ENCODE assay signal across 8 cellular contexts in genomic region chr5:140175367-140176027, GRCh38. TPM values are rescaled to one million over a fixed set of nuclear protein-coding genes. Genes with fewer than 3 reads are reported as not detected.
DNase-seq lines count a peak whose midpoint lies in the region; ATAC-seq, FAIRE-seq and TF ChIP-seq lines count a peak whose summit lies in the region.

No MANE protein-coding gene starts in this region.

- H2BK120ac ChIP-seq in H1 (replicated peaks; ENCODE audit: low read depth, low read length) (no peak overlapping the region), mesendoderm (ENCODE audit: low read depth, low read length) (no peak overlapping the region)

- H2BK15ac ChIP-seq in H1 (ENCODE audit: low read length), result no peak overlapping the region
- H2BK15ac ChIP-seq in mesendoderm (replicated peaks; ENCODE audit: low read depth), result no peak overlapping the region

- peak overlapping the region; percentile 71; the same call in 1 of the 2 replicates for H2BK5ac ChIP-seq in H1 (ENCODE audit: low read depth, low read length)
- no peak overlapping the region for H2BK5ac ChIP-seq in mesendoderm (ENCODE audit: low read length)

- DNase-seq in AG04450 (ENCODE audit: low read depth, low spot score) (no peak), NCI-H69 (lab: John Stamatoyannopoulos, UW) (peak; percentile 89), H1 (ENCODE audit: low read depth in 1 of 2, low spot score in 2 of 2) (no peak), mesendoderm (peak; percentile 84)
- peak; percentile 16 to 28 for DNase-seq in activated CD8-positive, alpha-beta memory T cell treated with anti-CD3 and anti-CD28 coated beads for 4 hours (ENCODE audit: low read depth in 2 of 2)
- DNase-seq in stimulated activated CD8-positive, alpha-beta memory T cell treated with anti-CD3 and anti-CD28 coated beads, Interleukin-15, amount 100 ng/mL, for 4 hours (ENCODE audit: low read depth in 2 of 2), result peak; percentile 33 to 34

- H3K27ac ChIP-seq in AG04450 (ENCODE audit: low read depth, low read length) (peak overlapping the region; percentile 73), H1 (ENCODE audit: low read depth, low read length) (peak overlapping the region; percentile 65; the same call in 1 of the 2 replicates), mesendoderm (ENCODE audit: low read depth, low read length) (peak overlapping the region; percentile 71)

- peak overlapping the region; percentile 41 for H4K5ac ChIP-seq in H1 (ENCODE audit: insufficient read length, low read depth, low read length)
- peak overlapping the region; percentile 81 for H4K5ac ChIP-seq in mesendoderm (ENCODE audit: low read length)

- 1% methylated on average over 47 of the region's 58 CpGs; no CpG with 5 or more reads in 1 of the 2 experiments for WGBS in H1 (ENCODE audit: extremely low coverage in 1 of 2, insufficient coverage in 1 of 2, insufficient read length in 1 of 2, insufficient replicate concordance in 2 of 2, low coverage in 1 of 2, low lambda C conversion rate in 2 of 2, missing lambda C conversion rate in 1 of 2), 2 experiments
- WGBS in mesendoderm (ENCODE audit: extremely low coverage, insufficient coverage, low lambda C conversion rate), result no CpG with 5 or more reads among the region's 58 CpGs

- H3K4me3 ChIP-seq in AG04450 (ENCODE audit: low read depth, low read length), result peak overlapping the region; percentile 80
- H3K4me3 ChIP-seq in H1 (ENCODE audit: extremely low read depth in 1 of 4, insufficient read depth in 2 of 4, low read depth in 3 of 4, low read length in 4 of 4), result peak overlapping the region; percentile 60 to 93 (median 80)
- peak overlapping the region; percentile 68 for H3K4me3 ChIP-seq in mesendoderm (ENCODE audit: low read length)

- peaks cover 7% of the 10 kb centered on the region; the same call in 1 of the 2 replicates for H3K23me2 ChIP-seq in H1 (ENCODE audit: low read depth, low read length)

- no peak for TF ChIP-seq POLR2A in H1 (IDR thresholded peaks at IDR 0.05; ENCODE audit: control extremely low read depth in 1 of 2, low read depth in 2 of 2, low read length in 2 of 2)

- TF ChIP-seq EP300 in H1 (IDR thresholded peaks at IDR 0.05; ENCODE audit: borderline replicate concordance in 1 of 2, low read depth in 2 of 2, low read length in 2 of 2), result no peak

- peak overlapping the region; percentile 71 to 96 for H3K4me2 ChIP-seq in H1 (ENCODE audit: insufficient read depth in 1 of 2, low read depth in 2 of 2, low read length in 2 of 2)
- peak overlapping the region; percentile 78 for H3K4me2 ChIP-seq in mesendoderm (ENCODE audit: low read length)

- no peak for TF ChIP-seq RAD21 in H1 (IDR thresholded peaks at IDR 0.05 in 1 of 2, conservative IDR thresholded peaks at IDR 0.05 in 1 of 2; ENCODE audit: low read depth in 2 of 2, low read length in 2 of 2)

- H2AK5ac ChIP-seq in H1 (ENCODE audit: low read depth, low read length) (no peak overlapping the region), mesendoderm (ENCODE audit: low read length) (no peak overlapping the region)

- POLR2A ChIA-PET in AG04450 (lab: Yijun Ruan, JAX) (interaction anchor here (0.6 to 1.1 kb wide), 2 partner anchors 52 to 171 kb away, joined by 3 read pairs; partner anchors contain the start of gene HBEGF), H1 (lab: Charles Lee; ENCODE audit: partially characterized antibody) (interaction anchor here (0.6 to 1.4 kb wide), 3 partner anchors 48 to 902 kb away, joined by 3 to 4 read pairs (median 3); no protein-coding TSS in a partner anchor)

- no peak for FAIRE-seq in H1 (lab: Jason Lieb, UNC)

- ATAC-seq in GM18868 (IDR thresholded peaks at IDR 0.05; ENCODE audit: unreplicated experiment) (peak; percentile 36), HG03097 (IDR thresholded peaks at IDR 0.05; ENCODE audit: low FRiP score, unreplicated experiment) (peak; percentile 35)

- H3K27me3 ChIP-seq in AG04450 (ENCODE audit: control insufficient read depth, insufficient read depth, low read length), result no peaks in the 10 kb centered on the region
- no peaks in the 10 kb centered on the region for H3K27me3 ChIP-seq in H1 (replicated peaks in 1 of 4; ENCODE audit: control insufficient read depth in 3 of 4, extremely low read depth in 1 of 4, insufficient read depth in 3 of 4, low read length in 3 of 4)
- H3K27me3 ChIP-seq in mesendoderm (ENCODE audit: insufficient read depth, low read length, poor library complexity), result no peaks in the 10 kb centered on the region

- H3K79me2 ChIP-seq in H1 (ENCODE audit: control insufficient read depth in 1 of 2, insufficient read depth in 2 of 2, low read length in 2 of 2), result no peaks in the 10 kb centered on the region
- no peaks in the 10 kb centered on the region for H3K79me2 ChIP-seq in mesendoderm (ENCODE audit: control insufficient read depth, insufficient read depth, low read length)

- no peak overlapping the region for H4K91ac ChIP-seq in H1 (replicated peaks; ENCODE audit: insufficient read length, low read length)

- H3K23ac ChIP-seq in H1 (ENCODE audit: insufficient read length) (no peak overlapping the region), mesendoderm (ENCODE audit: low read length) (no peak overlapping the region)

- H3K4ac ChIP-seq in H1 (replicated peaks; ENCODE audit: insufficient read length, low read depth, low read length) (no peak overlapping the region), mesendoderm (ENCODE audit: low read depth, low read length) (no peak overlapping the region)

- H3K36me3 ChIP-seq in H1 (ENCODE audit: control insufficient read depth in 2 of 4, insufficient read depth in 4 of 4, low read length in 3 of 4) (no peaks in the 10 kb centered on the region), mesendoderm (ENCODE audit: control insufficient read depth, insufficient read depth, low read length) (no peaks in the 10 kb centered on the region)

- CTCF ChIA-PET in AG04450 (lab: Charles Lee), result no interaction called here
- CTCF ChIA-PET in H1 (lab: Charles Lee; ENCODE audit: partially characterized antibody), result interaction anchor here (6.1 kb wide), 1 partner anchor 65 kb away, joined by 41 read pairs; no protein-coding TSS in a partner anchor

- H4K8ac ChIP-seq in H1 (ENCODE audit: extremely low read depth, insufficient read depth, low read length) (peak overlapping the region; percentile 69), mesendoderm (ENCODE audit: low read depth, low read length) (no peak overlapping the region)

- H4K20me1 ChIP-seq in H1 (replicated peaks in 1 of 2; ENCODE audit: control insufficient read depth in 1 of 2, insufficient read depth in 2 of 2, low read length in 2 of 2), result no peaks in the 10 kb centered on the region

- H3K9me3 ChIP-seq in AG04450 (ENCODE audit: control insufficient read depth, insufficient read depth, low read length), result no peaks in the 10 kb centered on the region; the same call in 1 of the 2 replicates
- no peaks in the 10 kb centered on the region for H3K9me3 ChIP-seq in H1 (ENCODE audit: insufficient read depth in 2 of 2, low read depth in 1 of 2, low read length in 1 of 2)

- peak overlapping the region; percentile 96 for H2AFZ ChIP-seq in H1 (ENCODE audit: low read length)

- H3K4me1 ChIP-seq in H1 (replicated peaks in 1 of 4; ENCODE audit: control insufficient read depth in 3 of 4, insufficient read depth in 4 of 4, low read length in 3 of 4) (peaks cover 0 to 4% (median 1%) of the 10 kb centered on the region in 4 experiments; a peak in 4 of 7 replicates), mesendoderm (ENCODE audit: control insufficient read depth, low read depth, low read length) (peaks cover 3% of the 10 kb centered on the region)

- H3K18ac ChIP-seq in H1 (ENCODE audit: extremely low read depth, low read length) (peak overlapping the region; percentile 38; the same call in 1 of the 2 replicates), mesendoderm (ENCODE audit: low read length) (peak overlapping the region; percentile 69)

- no peaks in the 10 kb centered on the region for H3K79me1 ChIP-seq in H1 (ENCODE audit: low read depth, low read length)
- H3K79me1 ChIP-seq in mesendoderm (ENCODE audit: low read length), result peaks cover 3% of the 10 kb centered on the region

- no peak overlapping the region for H3K56ac ChIP-seq in H1 (replicated peaks; ENCODE audit: insufficient read length, low read depth, low read length)
- H3K56ac ChIP-seq in mesendoderm (ENCODE audit: low read length), result peak overlapping the region; percentile 86

- H3K9ac ChIP-seq in H1 (replicated peaks in 1 of 4; ENCODE audit: extremely low read depth in 1 of 4, low read depth in 3 of 4, low read length in 3 of 4) (peak overlapping the region; percentile 40 to 86 (median 48); a peak in 6 of 7 replicates), mesendoderm (ENCODE audit: low read length) (peak overlapping the region; percentile 75)

- TF ChIP-seq CTCF in AG04450 (IDR thresholded peaks at IDR 0.05; ENCODE audit: low read depth, low read length) (peak; percentile 36), H1 (IDR thresholded peaks at IDR 0.05; ENCODE audit: control extremely low read depth in 1 of 3, insufficient read depth in 1 of 3, low read depth in 1 of 3, low read length in 3 of 3) (peak in 1 of 3 experiments; percentile 15; a peak in 1 of 4 replicates)

- no peak overlapping the region for H2BK20ac ChIP-seq in H1 (ENCODE audit: low read length)

- H2BK12ac ChIP-seq in H1 (ENCODE audit: low read depth, low read length), result 0 out of 2 replicates have a peak overlapping the region, but pooled peaks have one; percentile 68

- H3K14ac ChIP-seq in H1 (ENCODE audit: insufficient read length), result no peak overlapping the region

RNA-seq across cellular contexts. Expression of gene CYSTM1, which starts 0.5 kb away (rescaled TPM):
- polyA plus RNA-seq in AG04450 (2011; rRNA removed), result 13.1 and 14.9 TPM in 2 replicates
- 10.2 and 13.6 TPM in 2 replicates for polyA minus RNA-seq in AG04450 (2011; rRNA and poly(A)+ RNA removed)
- total RNA-seq in H1 (2021; fragmentation: NEBNext Ultra II Directional; extraction: Animal tissue kit (Norgen Biotek cat#: 25700)), result 25.0 and 28.1 TPM in 2 replicates
- polyA plus RNA-seq in H1 (2011; rRNA removed), result 38.8 and 47.8 TPM in 2 replicates
- 52.6 TPM for polyA plus RNA-seq in H1 (2011; cell fraction: cytosol; rRNA removed)
- polyA plus RNA-seq in H1 (2011; cell fraction: nucleus; rRNA removed), result 25.3 TPM
- 17.5 to 37.1 TPM (median 30.7 TPM) in 4 replicates for polyA plus RNA-seq in H1 (2012, experiment 1 of 2)
- polyA plus RNA-seq in H1 (2012, experiment 2 of 2), result 28.3 TPM
- 15.9 TPM for polyA plus RNA-seq in H1 (2013, experiment 1 of 2)
- 17.1 TPM for polyA plus RNA-seq in H1 (2013, experiment 2 of 2)
- polyA minus RNA-seq in H1 (2011; rRNA and poly(A)+ RNA removed), result 15.7 and 23.1 TPM in 2 replicates
- polyA minus RNA-seq in H1 (2011; cell fraction: cytosol; rRNA and poly(A)+ RNA removed), result 16.4 TPM
- polyA minus RNA-seq in H1 (2011; cell fraction: nucleus; rRNA and poly(A)+ RNA removed), result 14.4 TPM
- polyA plus RNA-seq in mesendoderm (2013, experiment 1 of 2), result 21.9 TPM
- polyA plus RNA-seq in mesendoderm (2013, experiment 2 of 2), result 20.3 TPM

RNA-seq across cellular contexts. Expression of gene IGIP, which starts 49.8 kb away (rescaled TPM):
- 1.6 and 2.2 TPM in 2 replicates for polyA plus RNA-seq in AG04450 (2011; rRNA removed)
- polyA minus RNA-seq in AG04450 (2011; rRNA and poly(A)+ RNA removed), result 3.6 and 7.3 TPM in 2 replicates
- total RNA-seq in H1 (2021; fragmentation: NEBNext Ultra II Directional; extraction: Animal tissue kit (Norgen Biotek cat#: 25700)), result 0.33 and 0.69 TPM in 2 replicates
- 0.14 and 0.32 TPM in 2 replicates for polyA plus RNA-seq in H1 (2011; rRNA removed)
- 0.22 TPM for polyA plus RNA-seq in H1 (2011; cell fraction: cytosol; rRNA removed)
- polyA plus RNA-seq in H1 (2011; cell fraction: nucleus; rRNA removed), result 0.19 TPM
- 0.36 to 0.56 TPM (median 0.50 TPM) in 4 replicates for polyA plus RNA-seq in H1 (2012, experiment 1 of 2)
- polyA plus RNA-seq in H1 (2012, experiment 2 of 2), result not detected
- 0.28 TPM for polyA plus RNA-seq in H1 (2013, experiment 1 of 2)
- polyA plus RNA-seq in H1 (2013, experiment 2 of 2), result 0.18 TPM
- 0.38 and 0.54 TPM in 2 replicates for polyA minus RNA-seq in H1 (2011; rRNA and poly(A)+ RNA removed)
- not detected for polyA minus RNA-seq in H1 (2011; cell fraction: cytosol; rRNA and poly(A)+ RNA removed)
- 0.60 TPM for polyA minus RNA-seq in H1 (2011; cell fraction: nucleus; rRNA and poly(A)+ RNA removed)
- 0.04 TPM for polyA plus RNA-seq in mesendoderm (2013, experiment 1 of 2)
- 0.04 TPM for polyA plus RNA-seq in mesendoderm (2013, experiment 2 of 2)

Comparison
In these comparisons a context has a peak if more than half of its experiments do, and no peak if none do; other contexts are left out.
1. DNase-seq: peak in NCI-H69 (single experiment), activated CD8-positive, alpha-beta memory T cell treated with anti-CD3 and anti-CD28 coated beads for 4 hours (2 of 2), mesendoderm (single experiment) and stimulated activated CD8-positive, alpha-beta memory T cell treated with anti-CD3 and anti-CD28 coated beads, Interleukin-15, amount 100 ng/mL, for 4 hours (2 of 2); none in AG04450 (single experiment) and H1 (0 of 2).
2. Peak in every context shown above with its lines, with median percentiles within 50 percentile points of each other: H3K27ac ChIP-seq and H3K4me3 ChIP-seq.